ENCODE assay signal across 15 cellular contexts in genomic region chr11:75872887-75873416, GRCh38. TPM values are rescaled to one million over a fixed set of nuclear protein-coding genes. Genes with fewer than 3 reads are reported as not detected.
DNase-seq lines count a peak whose midpoint lies in the region; ATAC-seq and TF ChIP-seq lines count a peak whose summit lies in the region.
"Had no signal": no experiment of that assay in that cellular context is flagged by ENCODE, and none has a peak within 500 bp of the region (broad histone marks: within the 10 kb centered on the region; RNA-seq: fewer than 3 reads in every experiment).

No MANE protein-coding gene starts in this region.

- no peak overlapping the region for H3K4me3 ChIP-seq in CD4-positive, CD25-positive, alpha-beta regulatory T cell (ENCODE audit: low read depth, low read length)
- no peak overlapping the region for H3K4me3 ChIP-seq in osteoblast (ENCODE audit: insufficient read depth, low read length)
- H3K4me3 ChIP-seq in Peyer's patch, result no peak overlapping the region
- H3K4me3 ChIP-seq: tibial nerve had no signal

- H3K27ac ChIP-seq in CD4-positive, CD25-positive, alpha-beta regulatory T cell (ENCODE audit: insufficient read depth, low read length, poor library complexity, severe bottlenecking), result no peak overlapping the region
- H3K27ac ChIP-seq in osteoblast (ENCODE audit: low read depth, low read length), result no peak overlapping the region
- H3K27ac ChIP-seq in Peyer's patch, result no peak overlapping the region
- H3K27ac ChIP-seq: parathyroid adenoma had no signal

- H3K4me2 ChIP-seq in osteoblast (ENCODE audit: insufficient read depth, low read length), result no peak overlapping the region

- no peak for TF ChIP-seq POLR2A in Peyer's patch (IDR thresholded peaks at IDR 0.05)

- no peak overlapping the region for H3K4me3 Mint-ChIP-seq in CD4-positive, CD25-positive, alpha-beta regulatory T cell
- peak overlapping the region; percentile 10 for H3K4me3 Mint-ChIP-seq in activated naive CD8-positive, alpha-beta T cell treated with anti-CD3 and anti-CD28 coated beads, Interleukin-2, amount 50 U/mL, for 24 hours
- H3K4me3 Mint-ChIP-seq: central memory CD8-positive, alpha-beta T cell had no signal

- H3K4me1 ChIP-seq in CD4-positive, CD25-positive, alpha-beta regulatory T cell (ENCODE audit: control insufficient read depth, insufficient read depth, low read length, poor library complexity, severe bottlenecking), result no peaks in the 10 kb centered on the region
- H3K4me1 ChIP-seq in osteoblast (ENCODE audit: insufficient read depth, low read length), result no peaks in the 10 kb centered on the region
- peaks cover 0 to 4% (median 0%) of the 10 kb centered on the region in 4 donors for H3K4me1 ChIP-seq in Peyer's patch

- no peaks in the 10 kb centered on the region for H3K36me3 ChIP-seq in CD4-positive, CD25-positive, alpha-beta regulatory T cell (ENCODE audit: control insufficient read depth, insufficient read depth, low read length)
- no peaks in the 10 kb centered on the region for H3K36me3 ChIP-seq in osteoblast (ENCODE audit: insufficient read depth, low read length)
- no peaks in the 10 kb centered on the region for H3K36me3 ChIP-seq in Peyer's patch
- H3K36me3 ChIP-seq: tibial nerve had no signal

- H3K36me3 Mint-ChIP-seq in CD4-positive, CD25-positive, alpha-beta regulatory T cell, result peaks cover 4% of the 10 kb centered on the region
- no peaks in the 10 kb centered on the region for H3K36me3 Mint-ChIP-seq in activated naive CD8-positive, alpha-beta T cell treated with anti-CD3 and anti-CD28 coated beads, Interleukin-2, amount 50 U/mL, for 24 hours (ENCODE audit: low read depth)

- peaks cover 16% of the 10 kb centered on the region for H3K79me2 ChIP-seq in osteoblast (ENCODE audit: insufficient read depth, low read length)

- no peaks in the 10 kb centered on the region for H3K9me3 ChIP-seq in CD4-positive, CD25-positive, alpha-beta regulatory T cell (ENCODE audit: control insufficient read depth in 2 of 2, low read length in 2 of 2)
- H3K9me3 ChIP-seq in osteoblast (ENCODE audit: low read depth, low read length), result no peaks in the 10 kb centered on the region
- H3K9me3 ChIP-seq in Peyer's patch, result no peaks in the 10 kb centered on the region
- H3K9me3 ChIP-seq: tibial nerve had no signal

- H2AFZ ChIP-seq in osteoblast (ENCODE audit: low read length), result no peak overlapping the region
- H2AFZ ChIP-seq: parathyroid adenoma had no signal

- H3K9me3 Mint-ChIP-seq in CD4-positive, CD25-positive, alpha-beta regulatory T cell, result no peaks in the 10 kb centered on the region
- no peaks in the 10 kb centered on the region for H3K9me3 Mint-ChIP-seq in activated naive CD8-positive, alpha-beta T cell treated with anti-CD3 and anti-CD28 coated beads, Interleukin-2, amount 50 U/mL, for 24 hours
- H3K9me3 Mint-ChIP-seq: central memory CD8-positive, alpha-beta T cell had no signal

- no peak for DNase-seq in CD4-positive, CD25-positive, alpha-beta regulatory T cell
- DNase-seq in activated naive CD8-positive, alpha-beta T cell treated with anti-CD3 and anti-CD28 coated beads, Interleukin-2, amount 50 U/mL, for 24 hours, result no peak
- DNase-seq in osteoblast (ENCODE audit: insufficient read length, low spot score, missing footprints) (no peak), Peyer's patch (no peak), kidney tubule cell (ENCODE audit: low spot score) (no peak), epidermal melanocyte (ENCODE audit: insufficient read length, low spot score) (no peak)
- DNase-seq: activated CD8-positive, alpha-beta memory T cell treated with anti-CD3 and anti-CD28 coated beads, Interleukin-2, amount 50 U/mL, for 48 hours; left colon; NCI-H526; stimulated activated CD4-positive, alpha-beta T cell treated with anti-CD3 and anti-CD28 coated beads, Interleukin-4, amount 100 ng/mL, for 4 hours had no signal

- no peak for TF ChIP-seq CTCF in osteoblast (IDR thresholded peaks at IDR 0.05; ENCODE audit: extremely low read depth, low read depth, low read length)
- no peak for TF ChIP-seq CTCF in Peyer's patch (IDR thresholded peaks at IDR 0.05)

- no peaks in the 10 kb centered on the region for H3K27me3 ChIP-seq in CD4-positive, CD25-positive, alpha-beta regulatory T cell (ENCODE audit: control insufficient read depth, insufficient read depth, low read length)
- H3K27me3 ChIP-seq in osteoblast (ENCODE audit: insufficient read depth, low read length) (no peaks in the 10 kb centered on the region), Peyer's patch (no peaks in the 10 kb centered on the region)
- H3K27me3 ChIP-seq: tibial nerve had no signal

- peak overlapping the region in 2 of 3 donors; percentile 37 to 76 for H3K27ac Mint-ChIP-seq in CD4-positive, CD25-positive, alpha-beta regulatory T cell
- peak overlapping the region; percentile 85 for H3K27ac Mint-ChIP-seq in activated naive CD8-positive, alpha-beta T cell treated with anti-CD3 and anti-CD28 coated beads, Interleukin-2, amount 50 U/mL, for 24 hours

- H4K20me1 ChIP-seq in osteoblast (ENCODE audit: insufficient read depth, low read length), result peaks cover 9% of the 10 kb centered on the region

- ATAC-seq in CD4-positive, CD25-positive, alpha-beta regulatory T cell (ENCODE audit: low read depth in 2 of 2), result no peak
- ATAC-seq in GM18517 (IDR thresholded peaks at IDR 0.05; ENCODE audit: unreplicated experiment), result peak; percentile 28
- peak; percentile 44 for ATAC-seq in HG02973 (IDR thresholded peaks at IDR 0.05; ENCODE audit: unreplicated experiment)
- ATAC-seq in activated naive CD8-positive, alpha-beta T cell treated with anti-CD3 and anti-CD28 coated beads, Interleukin-2, amount 50 U/mL, for 24 hours, result peak; percentile 74
- ATAC-seq: left colon had no signal

- no peaks in the 10 kb centered on the region for H3K27me3 Mint-ChIP-seq in CD4-positive, CD25-positive, alpha-beta regulatory T cell
- H3K27me3 Mint-ChIP-seq in activated naive CD8-positive, alpha-beta T cell treated with anti-CD3 and anti-CD28 coated beads, Interleukin-2, amount 50 U/mL, for 24 hours, result no peaks in the 10 kb centered on the region
- H3K27me3 Mint-ChIP-seq: central memory CD8-positive, alpha-beta T cell had no signal

- H3K4me1 Mint-ChIP-seq in CD4-positive, CD25-positive, alpha-beta regulatory T cell, result peaks cover 11 to 33% (median 20%) of the 10 kb centered on the region in 4 donors
- peaks cover 35% of the 10 kb centered on the region for H3K4me1 Mint-ChIP-seq in activated naive CD8-positive, alpha-beta T cell treated with anti-CD3 and anti-CD28 coated beads, Interleukin-2, amount 50 U/mL, for 24 hours

RNA-seq across cellular contexts. Expression of gene UVRAG, which starts 57.9 kb away (rescaled TPM):
- 37.2 TPM for total RNA-seq in CD4-positive, CD25-positive, alpha-beta regulatory T cell
- 10 to 100 TPM; 13.7 to 21.5 (median 15.9) TPM for polyA plus RNA-seq in CD4-positive, CD25-positive, alpha-beta regulatory T cell
- 28.2 and 30.4 TPM in 2 replicates for total RNA-seq in osteoblast
- 10 to 100 TPM; 13.8 to 64.4 (median 22.1) TPM for total RNA-seq in Peyer's patch

Comparison
In these comparisons a context has a peak if more than half of its experiments do, and no peak if none do; other contexts are left out.
1. ATAC-seq: peak in GM18517 (single experiment), HG02973 (single experiment) and activated naive CD8-positive, alpha-beta T cell treated with anti-CD3 and anti-CD28 coated beads, Interleukin-2, amount 50 U/mL, for 24 hours (single experiment); none in CD4-positive, CD25-positive, alpha-beta regulatory T cell (0 of 2).